8 cellular contexts compared by ENCODE assay signal in the genomic region with DNA sequence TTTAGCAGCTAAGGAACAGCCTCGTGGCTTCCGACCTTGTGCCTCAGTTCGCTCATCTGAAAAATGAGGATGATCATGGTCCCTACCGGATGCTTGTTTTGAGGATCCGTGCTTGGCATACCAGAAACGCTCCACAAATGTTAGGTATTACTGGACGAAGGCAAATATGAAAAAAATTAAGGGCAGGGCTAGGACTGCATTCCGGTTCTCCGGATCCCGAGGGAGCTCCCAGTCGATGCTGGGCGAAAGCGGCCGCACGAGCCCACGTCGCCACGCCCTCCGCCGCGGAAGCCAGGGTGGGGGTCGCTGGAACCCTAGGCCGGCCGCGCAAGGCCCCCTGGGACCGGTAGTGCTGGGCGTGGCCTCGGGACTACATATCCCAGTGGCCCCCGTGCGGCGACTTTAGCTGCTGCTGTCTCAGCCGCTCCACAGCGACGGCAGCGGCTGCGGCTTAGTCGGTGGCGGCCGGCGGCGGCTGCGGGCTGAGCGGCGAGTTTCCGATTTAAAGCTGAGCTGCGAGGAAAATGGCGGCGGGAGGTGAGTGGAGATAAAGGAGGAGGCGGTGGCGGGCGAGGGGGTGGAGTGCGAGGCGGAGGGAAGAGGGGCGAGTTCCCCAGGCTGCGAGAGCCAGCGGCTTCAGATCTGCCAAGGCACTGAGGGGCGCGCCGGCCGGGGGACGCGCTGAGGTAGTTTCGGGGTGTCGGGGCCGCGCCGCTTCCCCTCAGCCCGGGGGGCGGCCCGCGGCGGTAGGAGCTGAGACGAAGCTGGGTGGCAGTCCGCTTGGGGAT. TPM values are rescaled to one million over a fixed set of nuclear protein-coding genes. Genes with fewer than 3 reads are reported as not detected.
DNase-seq lines count a peak whose midpoint lies in the region; ATAC-seq, FAIRE-seq and TF ChIP-seq lines count a peak whose summit lies in the region.

A gene (plus strand): TSS at position 405 of the 788 bp plus-strand sequence. CDS start 120,361 bp downstream, outside the sequence.

- H3K27me3 ChIP-seq in OCI-LY3 (ENCODE audit: low read depth, low read length) (no peaks in the 10 kb centered on the region; the same call in 1 of the 2 replicates), mononuclear cell (ENCODE audit: insufficient read depth, low read length) (no peaks in the 10 kb centered on the region)

- peaks cover 69% of the 10 kb centered on the region for H3K79me2 ChIP-seq in OCI-LY3 (ENCODE audit: low read length)

- H3K27ac ChIP-seq in OCI-LY3 (ENCODE audit: low read length), result peak within 1 kb of the TSS; percentile 80

- H3K9ac ChIP-seq in OCI-LY3 (ENCODE audit: low read length), result peak within 1 kb of the TSS; percentile 88

- H3K4me3 ChIP-seq in OCI-LY3 (ENCODE audit: low read length), result peak within 1 kb of the TSS; percentile 79
- peak within 1 kb of the TSS; percentile 77 for H3K4me3 ChIP-seq in epithelial cell of esophagus (ENCODE audit: low read length)
- H3K4me3 ChIP-seq in mononuclear cell (ENCODE audit: low read length), result peak within 1 kb of the TSS; percentile 79

- TF ChIP-seq CTCF in D721Med (IDR thresholded peaks at IDR 0.05; ENCODE audit: insufficient read depth, missing control alignments), result peak; percentile 18
- TF ChIP-seq CTCF in OCI-LY3 (IDR thresholded peaks at IDR 0.05; ENCODE audit: low read depth, low read length), result peak; percentile 38; the same call in 1 of the 2 replicates
- TF ChIP-seq CTCF in epithelial cell of esophagus (IDR thresholded peaks at IDR 0.05; ENCODE audit: insufficient read depth, low read depth, low read length, missing control alignments), result peak; percentile 33

- peak within 1 kb of the TSS; percentile 43; the same call in 1 of the 2 replicates for H2AFZ ChIP-seq in OCI-LY3 (ENCODE audit: low read depth, low read length)

- no peaks in the 10 kb centered on the region for H3K9me3 ChIP-seq in OCI-LY3 (ENCODE audit: insufficient read depth, low read length)
- no peaks in the 10 kb centered on the region for H3K9me3 ChIP-seq in mononuclear cell (ENCODE audit: low read depth, low read length)

- peak; percentile 83 for ATAC-seq in GM21423 (IDR thresholded peaks at IDR 0.05; ENCODE audit: unreplicated experiment)

- peak within 1 kb of the TSS; percentile 86 for H3K4me2 ChIP-seq in OCI-LY3 (ENCODE audit: low read length)

- peaks cover 23% of the 10 kb centered on the region for H3K36me3 ChIP-seq in OCI-LY3 (replicated peaks; ENCODE audit: low read depth, low read length)

- DNase-seq in D721Med (ENCODE audit: insufficient read length, low spot score), result peak; percentile 95
- DNase-seq in HuH-7.5 (ENCODE audit: low spot score), result peak; percentile 100
- DNase-seq in activated CD8-positive, alpha-beta memory T cell treated with anti-CD3 and anti-CD28 coated beads, Interleukin-2, amount 50 U/mL, for 48 hours, result peak; percentile 99
- peak; percentile 92 for DNase-seq in epithelial cell of esophagus (ENCODE audit: low read depth)
- peak; percentile 95 to 97 for DNase-seq in stimulated activated CD8-positive, alpha-beta memory T cell treated with anti-CD3 and anti-CD28 coated beads, Interleukin-2, amount 100 ng/mL, for 48 hours (ENCODE audit: low read depth in 2 of 2)

- peaks cover 54% of the 10 kb centered on the region for H3K4me1 ChIP-seq in OCI-LY3 (ENCODE audit: low read length)
- peaks cover 37% of the 10 kb centered on the region for H3K4me1 ChIP-seq in mononuclear cell (ENCODE audit: insufficient read depth, low read length)

- FAIRE-seq in D721Med (lab: Jason Lieb, UNC), result no peak

- peaks cover 33% of the 10 kb centered on the region for H4K20me1 ChIP-seq in OCI-LY3 (ENCODE audit: insufficient read depth, low read length)

RNA-seq across cellular contexts. Expression of the gene that starts here (rescaled TPM):
- total RNA-seq in mononuclear cell, result 72.8 TPM

Comparison
In these comparisons a context has a peak if more than half of its experiments do, and no peak if none do; other contexts are left out.
1. Peak in every context shown above with its lines: DNase-seq, ATAC-seq, H3K4me3 ChIP-seq and H3K27ac ChIP-seq.